Comparison of ENCODE assay signal across 8 cellular contexts in genomic region chrX:135484636-135485289, GRCh38. TPM values are rescaled to one million over a fixed set of nuclear protein-coding genes. Genes with fewer than 3 reads are reported as not detected.
DNase-seq lines count a peak whose midpoint lies in the region; ATAC-seq, FAIRE-seq and TF ChIP-seq lines count a peak whose summit lies in the region.

No MANE protein-coding gene starts in this region.

- WGBS in small intestine, 3 donors, result 29 to 35% (median 32%) methylated on average over 3 of the region's 3 CpGs

- no peaks in the 10 kb centered on the region for H3K36me3 Mint-ChIP-seq in activated naive CD8-positive, alpha-beta T cell treated with anti-CD3 and anti-CD28 coated beads, Interleukin-2, amount 50 U/mL, for 24 hours (ENCODE audit: low read depth)
- no peaks in the 10 kb centered on the region for H3K36me3 Mint-ChIP-seq in activated naive CD8-positive, alpha-beta T cell treated with anti-CD3 and anti-CD28 coated beads for 36 hours

- H3K4me1 Mint-ChIP-seq in activated naive CD8-positive, alpha-beta T cell treated with anti-CD3 and anti-CD28 coated beads, Interleukin-2, amount 50 U/mL, for 24 hours, result peaks cover 3% of the 10 kb centered on the region
- no peaks in the 10 kb centered on the region for H3K4me1 Mint-ChIP-seq in activated naive CD8-positive, alpha-beta T cell treated with anti-CD3 and anti-CD28 coated beads for 36 hours

- no peaks in the 10 kb centered on the region for H3K9me3 ChIP-seq in small intestine (ENCODE audit: control insufficient read depth, low read depth)

- no peak overlapping the region for H3K4me3 ChIP-seq in small intestine (ENCODE audit: low read depth in 1 of 2, low read length in 2 of 2)

- H3K27ac ChIP-seq in VCaP, result peak overlapping the region; percentile 34
- H3K27ac ChIP-seq in small intestine (ENCODE audit: low read depth in 1 of 2, low read length in 1 of 2), result no peak overlapping the region

- H3K27ac Mint-ChIP-seq in activated naive CD8-positive, alpha-beta T cell treated with anti-CD3 and anti-CD28 coated beads, Interleukin-2, amount 50 U/mL, for 24 hours, result no peak overlapping the region
- no peak overlapping the region for H3K27ac Mint-ChIP-seq in activated naive CD8-positive, alpha-beta T cell treated with anti-CD3 and anti-CD28 coated beads for 36 hours

- FAIRE-seq in small intestine (lab: Jason Lieb, UNC), result peak; percentile 59

- no peaks in the 10 kb centered on the region for H3K36me3 ChIP-seq in small intestine (ENCODE audit: control insufficient read depth in 2 of 2, insufficient read depth in 2 of 2, low read length in 2 of 2)

- DNase-seq in activated naive CD8-positive, alpha-beta T cell treated with anti-CD3 and anti-CD28 coated beads, Interleukin-2, amount 50 U/mL, for 24 hours, result peak; percentile 2
- no peak for DNase-seq in activated naive CD8-positive, alpha-beta T cell treated with anti-CD3 and anti-CD28 coated beads for 36 hours
- DNase-seq in globus pallidus (ENCODE audit: low spot score) (peak; percentile 14), small intestine (peak; percentile 26), SHP77 (lab: John Stamatoyannopoulos, UW) (no peak)

- H3K27me3 Mint-ChIP-seq in activated naive CD8-positive, alpha-beta T cell treated with anti-CD3 and anti-CD28 coated beads, Interleukin-2, amount 50 U/mL, for 24 hours, result no peaks in the 10 kb centered on the region
- H3K27me3 Mint-ChIP-seq in activated naive CD8-positive, alpha-beta T cell treated with anti-CD3 and anti-CD28 coated beads for 36 hours, result no peaks in the 10 kb centered on the region

- no peaks in the 10 kb centered on the region for H3K9me3 Mint-ChIP-seq in activated naive CD8-positive, alpha-beta T cell treated with anti-CD3 and anti-CD28 coated beads, Interleukin-2, amount 50 U/mL, for 24 hours
- H3K9me3 Mint-ChIP-seq in activated naive CD8-positive, alpha-beta T cell treated with anti-CD3 and anti-CD28 coated beads for 36 hours, result no peaks in the 10 kb centered on the region

- H3K27me3 ChIP-seq in small intestine (ENCODE audit: control insufficient read depth in 2 of 2, insufficient read depth in 2 of 2, low read length in 2 of 2), result peaks cover 0 to 2% of the 10 kb centered on the region in 2 donors

- ATAC-seq in activated naive CD8-positive, alpha-beta T cell treated with anti-CD3 and anti-CD28 coated beads, Interleukin-2, amount 50 U/mL, for 24 hours, result no peak
- no peak for ATAC-seq in GM18520 (IDR thresholded peaks at IDR 0.05; ENCODE audit: unreplicated experiment)

- H3K4me3 Mint-ChIP-seq in activated naive CD8-positive, alpha-beta T cell treated with anti-CD3 and anti-CD28 coated beads, Interleukin-2, amount 50 U/mL, for 24 hours, result no peak overlapping the region
- H3K4me3 Mint-ChIP-seq in activated naive CD8-positive, alpha-beta T cell treated with anti-CD3 and anti-CD28 coated beads for 36 hours, result no peak overlapping the region

- H3K4me1 ChIP-seq in small intestine (ENCODE audit: control insufficient read depth in 2 of 2, insufficient read depth in 1 of 2, low read depth in 1 of 2, low read length in 1 of 2), result no peaks in the 10 kb centered on the region

- TF ChIP-seq CTCF in LNCAP (IDR thresholded peaks at IDR 0.05), result peak; percentile 57
- TF ChIP-seq CTCF in VCaP (conservative IDR thresholded peaks at IDR 0.05), result peak; percentile 78

RNA-seq across cellular contexts. Expression of gene INTS6L, which starts 35.7 kb away (rescaled TPM):
- 10 to 100 TPM; 17.2 to 22.2 TPM for total RNA-seq in activated naive CD8-positive, alpha-beta T cell treated with anti-CD3 and anti-CD28 coated beads for 36 hours
- 10 to 100 TPM in 1 of 3 donors, 1 to 10 TPM in 2; 2.4 to 11.0 (median 9.7) TPM for polyA plus RNA-seq in small intestine

Comparison
In these comparisons a context has a peak if more than half of its experiments do, and no peak if none do; other contexts are left out.
1. DNase-seq: peak in activated naive CD8-positive, alpha-beta T cell treated with anti-CD3 and anti-CD28 coated beads, Interleukin-2, amount 50 U/mL, for 24 hours (single experiment), globus pallidus (single experiment) and small intestine (single experiment); none in activated naive CD8-positive, alpha-beta T cell treated with anti-CD3 and anti-CD28 coated beads for 36 hours (single experiment) and SHP77 (0 of 2).